ENCODE assay signal across 13 cellular contexts in the genomic region with DNA sequence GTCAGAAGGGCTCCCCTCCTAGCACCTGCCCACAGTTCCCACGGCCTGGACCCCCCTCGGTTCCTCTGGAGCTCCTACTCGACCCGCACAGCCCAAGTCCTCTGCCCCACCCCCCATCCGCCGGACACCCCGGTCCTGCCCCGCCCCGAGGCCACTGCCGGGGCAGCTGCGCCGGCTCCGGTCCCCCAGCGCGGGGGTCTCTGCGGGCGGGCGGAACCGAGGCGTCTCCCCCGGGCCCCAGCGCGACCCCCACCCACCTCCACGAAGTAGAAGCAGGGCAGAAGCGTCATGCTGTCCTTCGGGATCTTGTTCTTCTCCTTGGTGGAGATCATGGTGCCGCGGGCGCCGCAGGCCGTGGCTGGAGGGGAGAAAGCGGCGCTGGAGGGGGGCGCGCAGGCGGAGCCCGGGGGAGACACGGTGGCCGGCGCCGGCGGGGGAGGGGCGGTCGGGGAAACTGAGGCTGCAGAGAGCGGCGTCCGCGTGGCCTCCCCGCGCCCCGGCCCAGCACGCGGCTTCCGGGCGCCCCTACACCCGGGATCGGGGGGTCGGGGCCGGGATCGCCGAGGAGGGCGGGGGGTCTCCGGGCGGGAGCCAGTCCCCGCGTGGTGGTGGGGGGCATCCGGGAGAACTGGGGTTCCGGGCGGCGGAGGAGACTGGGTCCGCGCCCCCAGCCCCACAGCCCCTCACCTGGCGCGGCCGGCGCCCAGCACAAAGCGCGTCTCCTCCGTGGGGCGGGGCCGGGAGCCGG. TPM values are rescaled to one million over a fixed set of nuclear protein-coding genes. Genes with fewer than 3 reads are reported as not detected.
DNase-seq lines count a peak whose midpoint lies in the region; ATAC-seq and TF ChIP-seq lines count a peak whose summit lies in the region.
"Had no signal": no experiment of that assay in that cellular context is flagged by ENCODE, and none has a peak within 500 bp of the region (broad histone marks: within the 10 kb centered on the region; RNA-seq: fewer than 3 reads in every experiment).

PLPPR3 (minus strand) TSS at position 728 of the 748 bp plus-strand sequence; CDS start at position 332, 396 bp downstream.

- peak within 1 kb of the TSS; percentile 72 for H3K4me3 ChIP-seq in iPS DF 6.9 (ENCODE audit: low read length)
- peak within 1 kb of the TSS; percentile 24 for H3K4me3 ChIP-seq in retinal pigment epithelial cell (ENCODE audit: low read length)

- DNase-seq in GM13977 (ENCODE audit: low spot score), result peak; percentile 47
- no peak for DNase-seq in T-helper 17 cell
- DNase-seq in iPS DF 6.9 (ENCODE audit: low read depth, low spot score), result no peak
- DNase-seq in retinal pigment epithelial cell (ENCODE audit: low read depth), result no peak
- DNase-seq in iPS-NIHi7 (ENCODE audit: extremely low spot score), result no peak
- no peak for DNase-seq in activated CD4-positive, CD25-positive, alpha-beta regulatory T cell (lab: John Stamatoyannopoulos, UW)
- no peak for DNase-seq in activated CD4-positive, alpha-beta T cell treated with anti-CD3 and anti-CD28 coated beads for 1 hour
- DNase-seq: activated naive CD4-positive, alpha-beta T cell treated with Interleukin-2 at 50 U/mL for 16 hours; GDM1; NCI-H2029; small intestine had no signal

- no peak for TF ChIP-seq CTCF in GM13977 (IDR thresholded peaks at IDR 0.05; ENCODE audit: extremely low read depth, insufficient read depth, missing control alignments)
- TF ChIP-seq CTCF in retinal pigment epithelial cell (conservative IDR thresholded peaks at IDR 0.05; ENCODE audit: low read depth, low read length), result no peak

- WGBS in iPS DF 6.9 (ENCODE audit: insufficient coverage, insufficient read length), result no CpG with 5 or more reads among the region's 82 CpGs

- H3K27me3 ChIP-seq in iPS DF 6.9 (ENCODE audit: control insufficient read depth, insufficient read depth, low read length), result no peaks in the 10 kb centered on the region

- in situ Hi-C loops in GM13977 (cut with MboI; ENCODE audit: low pct_unique_long_range_greater_than_20kb, low sequenced_read_pairs, unreplicated experiment), result no loop called here

- H3K9me3 ChIP-seq in T-helper 17 cell (ENCODE audit: control insufficient read depth, low read length, poor library complexity, severe bottlenecking), result no peaks in the 10 kb centered on the region
- no peaks in the 10 kb centered on the region for H3K9me3 ChIP-seq in iPS DF 6.9 (ENCODE audit: control insufficient read depth, insufficient read depth, low read length)

- H3K4me1 Mint-ChIP-seq in T-helper 17 cell, result no peaks in the 10 kb centered on the region

- ATAC-seq in T-helper 17 cell (no peak), HG03457 (IDR thresholded peaks at IDR 0.05; ENCODE audit: unreplicated experiment) (no peak)

- H3K36me3 Mint-ChIP-seq in T-helper 17 cell (ENCODE audit: low read depth), result no peaks in the 10 kb centered on the region

- H3K27me3 Mint-ChIP-seq in T-helper 17 cell, result peaks cover 12% of the 10 kb centered on the region

- H3K27ac ChIP-seq in iPS DF 6.9 (ENCODE audit: low read length), result no peak within 1 kb of the TSS

- H3K36me3 ChIP-seq in iPS DF 6.9 (ENCODE audit: control insufficient read depth, insufficient read depth, low read length), result no peaks in the 10 kb centered on the region; the same call in 1 of the 2 replicates

- peak within 1 kb of the TSS; percentile 51 for H3K4me3 Mint-ChIP-seq in T-helper 17 cell

- H3K4me1 ChIP-seq in iPS DF 6.9 (ENCODE audit: control insufficient read depth, insufficient read depth, low read length), result peaks cover 2% of the 10 kb centered on the region; the same call in 1 of the 2 replicates

- H3K27ac Mint-ChIP-seq in T-helper 17 cell, result no peak within 1 kb of the TSS

RNA-seq across cellular contexts. Expression of gene PLPPR3, which starts in this region (rescaled TPM):
- total RNA-seq in T-helper 17 cell, result not detected
- total RNA-seq: subcutaneous adipose tissue had no signal
